In the genomic region with DNA sequence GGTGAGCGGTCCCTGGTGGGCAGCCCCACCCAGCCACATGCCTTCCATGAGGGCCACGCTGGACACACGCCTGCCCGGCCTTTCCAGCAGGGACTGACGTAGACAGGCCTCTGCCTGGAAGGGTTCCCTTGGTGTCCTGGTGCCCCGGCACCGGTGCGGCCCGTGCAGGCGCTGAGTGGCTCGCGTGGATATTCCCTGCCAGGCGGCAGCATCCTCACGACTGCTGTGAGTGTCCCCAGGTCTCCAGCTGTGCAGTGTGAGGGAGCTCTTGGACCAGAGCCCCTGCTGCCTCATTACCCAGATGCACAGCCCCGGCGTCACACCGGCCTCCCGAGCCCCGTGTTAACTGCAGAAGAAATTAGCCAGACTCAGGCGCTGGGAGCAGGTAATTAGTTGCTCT, we compare ENCODE assay signal across 17 cellular contexts.
DNase-seq lines count a peak whose midpoint lies in the region; ATAC-seq and TF ChIP-seq lines count a peak whose summit lies in the region.
"Had no signal": no experiment of that assay in that cellular context is flagged by ENCODE, and none has a peak within 500 bp of the region (broad histone marks: within the 10 kb centered on the region; RNA-seq: fewer than 3 reads in every experiment).

No MANE protein-coding gene starts in this region.

- no peaks in the 10 kb centered on the region for H3K79me2 ChIP-seq in GM23338 (replicated peaks; ENCODE audit: insufficient read depth)

- H3K27ac ChIP-seq in GM23338 (ENCODE audit: low read depth) = no peak overlapping the region
- peak overlapping the region; percentile 87 for H3K27ac ChIP-seq in caudate nucleus (ENCODE audit: low read depth, low read length)
- H3K27ac ChIP-seq in layer of hippocampus (ENCODE audit: low read depth, low read length) = peak overlapping the region; percentile 88
- peak overlapping the region; percentile 89 for H3K27ac ChIP-seq in temporal lobe (ENCODE audit: low read depth, low read length)
- H3K27ac ChIP-seq: A549 had no signal

- H3K4me1 Mint-ChIP-seq in GM23338 = peaks cover 28% of the 10 kb centered on the region

- no peaks in the 10 kb centered on the region for H3K9me2 ChIP-seq in GM23338 (ENCODE audit: insufficient read depth)
- H3K9me2 ChIP-seq: SK-N-SH had no signal

- H3K4me3 Mint-ChIP-seq in GM23338 = no peak overlapping the region
- H3K4me3 Mint-ChIP-seq: H9, IgD-negative memory B cell had no signal

- peak overlapping the region; percentile 15; the same call in 1 of the 2 replicates for H3K27ac Mint-ChIP-seq in GM23338

- TF ChIP-seq CTCF in GM23338 (conservative IDR thresholded peaks at IDR 0.05; ENCODE audit: low read depth in 2 of 2) = no peak

- no peak overlapping the region for H3K4me3 ChIP-seq in GM23338
- H3K4me3 ChIP-seq: A549 had no signal

- H3K36me3 ChIP-seq in GM23338 (ENCODE audit: insufficient read depth) = no peaks in the 10 kb centered on the region

- H3K4me1 ChIP-seq in GM23338 (ENCODE audit: insufficient read depth) = no peaks in the 10 kb centered on the region
- H3K4me1 ChIP-seq: A549 had no signal

- H3K27me3 ChIP-seq in GM23338 (ENCODE audit: insufficient read depth) = no peaks in the 10 kb centered on the region
- no peaks in the 10 kb centered on the region for H3K27me3 ChIP-seq in layer of hippocampus (ENCODE audit: control insufficient read depth, insufficient read depth, low read length)

- H4K20me1 ChIP-seq in GM23338 (replicated peaks; ENCODE audit: insufficient read depth) = no peaks in the 10 kb centered on the region

- H3K27me3 Mint-ChIP-seq in GM23338 (ENCODE audit: insufficient read depth, low read depth, poor library complexity) = peaks cover 3% of the 10 kb centered on the region
- H3K27me3 Mint-ChIP-seq: IgD-negative memory B cell had no signal

- no peaks in the 10 kb centered on the region for H3K36me3 Mint-ChIP-seq in GM23338 (ENCODE audit: low read depth)
- H3K36me3 Mint-ChIP-seq: IgD-negative memory B cell had no signal

- H3F3A ChIP-seq in GM23338 (replicated peaks; ENCODE audit: low read depth) = no peaks in the 10 kb centered on the region

- DNase-seq in GM23338 (ENCODE audit: low spot score) = no peak
- DNase-seq in caudate nucleus (lab: John Stamatoyannopoulos, UW) = peak in 18 of 61 donors; percentile 10 to 58 (median 38)
- DNase-seq in NCI-H2196 treated with DMSO at 0.1 percent for 48 hours (lab: John Stamatoyannopoulos, UW; ENCODE audit: unreplicated experiment) = no peak
- DNase-seq: H9, Karpas-422, NCI-H1436, NCI-H2029, NCI-H2171, NCI-H446, Right ventricle myocardium superior, SK-N-SH had no signal

- ATAC-seq in GM23338 = no peak
- ATAC-seq in HG02938 (IDR thresholded peaks at IDR 0.05; ENCODE audit: unreplicated experiment) = no peak
- no peak for ATAC-seq in GM18907 (IDR thresholded peaks at IDR 0.05; ENCODE audit: unreplicated experiment)
- ATAC-seq: A549 had no signal

- H3K4me2 ChIP-seq in GM23338 = no peak overlapping the region
- H3K4me2 ChIP-seq: A549, SK-N-SH had no signal

- no peaks in the 10 kb centered on the region for H3K9me3 Mint-ChIP-seq in GM23338
- H3K9me3 Mint-ChIP-seq: H9, IgD-negative memory B cell had no signal

- H2AFZ ChIP-seq in GM23338 = no peak overlapping the region

TF ChIP-seq in GM23338, 12 proteins besides CTCF, POLR2A, EP300 and RAD21 (continues in another document):
- TF ChIP-seq, protein P1, sequence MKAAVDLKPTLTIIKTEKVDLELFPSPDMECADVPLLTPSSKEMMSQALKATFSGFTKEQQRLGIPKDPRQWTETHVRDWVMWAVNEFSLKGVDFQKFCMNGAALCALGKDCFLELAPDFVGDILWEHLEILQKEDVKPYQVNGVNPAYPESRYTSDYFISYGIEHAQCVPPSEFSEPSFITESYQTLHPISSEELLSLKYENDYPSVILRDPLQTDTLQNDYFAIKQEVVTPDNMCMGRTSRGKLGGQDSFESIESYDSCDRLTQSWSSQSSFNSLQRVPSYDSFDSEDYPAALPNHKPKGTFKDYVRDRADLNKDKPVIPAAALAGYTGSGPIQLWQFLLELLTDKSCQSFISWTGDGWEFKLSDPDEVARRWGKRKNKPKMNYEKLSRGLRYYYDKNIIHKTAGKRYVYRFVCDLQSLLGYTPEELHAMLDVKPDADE (IDR thresholded peaks at IDR 0.05) = no peak
- TF ChIP-seq, protein P2, sequence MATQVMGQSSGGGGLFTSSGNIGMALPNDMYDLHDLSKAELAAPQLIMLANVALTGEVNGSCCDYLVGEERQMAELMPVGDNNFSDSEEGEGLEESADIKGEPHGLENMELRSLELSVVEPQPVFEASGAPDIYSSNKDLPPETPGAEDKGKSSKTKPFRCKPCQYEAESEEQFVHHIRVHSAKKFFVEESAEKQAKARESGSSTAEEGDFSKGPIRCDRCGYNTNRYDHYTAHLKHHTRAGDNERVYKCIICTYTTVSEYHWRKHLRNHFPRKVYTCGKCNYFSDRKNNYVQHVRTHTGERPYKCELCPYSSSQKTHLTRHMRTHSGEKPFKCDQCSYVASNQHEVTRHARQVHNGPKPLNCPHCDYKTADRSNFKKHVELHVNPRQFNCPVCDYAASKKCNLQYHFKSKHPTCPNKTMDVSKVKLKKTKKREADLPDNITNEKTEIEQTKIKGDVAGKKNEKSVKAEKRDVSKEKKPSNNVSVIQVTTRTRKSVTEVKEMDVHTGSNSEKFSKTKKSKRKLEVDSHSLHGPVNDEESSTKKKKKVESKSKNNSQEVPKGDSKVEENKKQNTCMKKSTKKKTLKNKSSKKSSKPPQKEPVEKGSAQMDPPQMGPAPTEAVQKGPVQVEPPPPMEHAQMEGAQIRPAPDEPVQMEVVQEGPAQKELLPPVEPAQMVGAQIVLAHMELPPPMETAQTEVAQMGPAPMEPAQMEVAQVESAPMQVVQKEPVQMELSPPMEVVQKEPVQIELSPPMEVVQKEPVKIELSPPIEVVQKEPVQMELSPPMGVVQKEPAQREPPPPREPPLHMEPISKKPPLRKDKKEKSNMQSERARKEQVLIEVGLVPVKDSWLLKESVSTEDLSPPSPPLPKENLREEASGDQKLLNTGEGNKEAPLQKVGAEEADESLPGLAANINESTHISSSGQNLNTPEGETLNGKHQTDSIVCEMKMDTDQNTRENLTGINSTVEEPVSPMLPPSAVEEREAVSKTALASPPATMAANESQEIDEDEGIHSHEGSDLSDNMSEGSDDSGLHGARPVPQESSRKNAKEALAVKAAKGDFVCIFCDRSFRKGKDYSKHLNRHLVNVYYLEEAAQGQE (IDR thresholded peaks at IDR 0.05; ENCODE audit: unreplicated experiment) = no peak
- TF ChIP-seq EZH2 (IDR thresholded peaks at IDR 0.05; ENCODE audit: low read depth, unreplicated experiment) (no peak), ZNF331 (CRISPR knock-in tag; IDR thresholded peaks at IDR 0.05; ENCODE audit: low read depth) (no peak), EZH2phosphoT487 (IDR thresholded peaks at IDR 0.05; ENCODE audit: unreplicated experiment) (no peak), JUNB (IDR thresholded peaks at IDR 0.05; ENCODE audit: unreplicated experiment) (no peak), STAT1 (IDR thresholded peaks at IDR 0.05; ENCODE audit: unreplicated experiment) (no peak), ZNF114 (CRISPR knock-in tag; IDR thresholded peaks at IDR 0.05) (no peak)
